In genomic region chr11:79067355-79067685, GRCh38 we compare ENCODE assay signal across 1 cellular context.
TF ChIP-seq lines count a peak whose summit lies in the region.

No MANE protein-coding gene starts in this region.

TF ChIP-seq in GM23338, 12 proteins besides CTCF, POLR2A, EP300 and RAD21 (continued from another document):
- TF ChIP-seq ZNF462 (CRISPR knock-in tag; IDR thresholded peaks at IDR 0.05) (no peak), NANOG (IDR thresholded peaks at IDR 0.05; ENCODE audit: borderline replicate concordance) (no peak)
